1 cellular context compared by ENCODE assay signal in the genomic region with DNA sequence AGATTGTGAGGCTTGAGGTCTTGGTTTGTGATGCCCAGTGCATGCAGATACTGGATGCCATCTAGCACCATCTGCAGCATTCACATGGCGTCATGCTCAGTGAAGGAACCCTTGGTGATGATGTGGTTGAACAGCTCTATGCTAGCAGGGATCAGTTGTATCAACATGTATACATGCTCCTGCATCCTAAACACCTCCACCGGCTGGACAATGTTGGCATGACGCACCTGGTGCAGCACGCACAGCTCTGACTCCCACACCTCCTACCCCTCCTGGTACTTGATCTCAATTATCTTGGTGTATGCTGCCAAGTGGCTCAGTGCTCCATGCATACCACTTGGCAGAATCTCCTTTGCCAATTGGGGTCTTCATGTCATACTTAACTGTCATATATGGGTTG.
TF ChIP-seq lines count a peak whose summit lies in the region.

No MANE protein-coding gene starts in this region.

TF ChIP-seq in HCT116, 20 proteins besides CTCF, POLR2A, EP300 and RAD21 (continued from another document):
- TF ChIP-seq, protein P1, sequence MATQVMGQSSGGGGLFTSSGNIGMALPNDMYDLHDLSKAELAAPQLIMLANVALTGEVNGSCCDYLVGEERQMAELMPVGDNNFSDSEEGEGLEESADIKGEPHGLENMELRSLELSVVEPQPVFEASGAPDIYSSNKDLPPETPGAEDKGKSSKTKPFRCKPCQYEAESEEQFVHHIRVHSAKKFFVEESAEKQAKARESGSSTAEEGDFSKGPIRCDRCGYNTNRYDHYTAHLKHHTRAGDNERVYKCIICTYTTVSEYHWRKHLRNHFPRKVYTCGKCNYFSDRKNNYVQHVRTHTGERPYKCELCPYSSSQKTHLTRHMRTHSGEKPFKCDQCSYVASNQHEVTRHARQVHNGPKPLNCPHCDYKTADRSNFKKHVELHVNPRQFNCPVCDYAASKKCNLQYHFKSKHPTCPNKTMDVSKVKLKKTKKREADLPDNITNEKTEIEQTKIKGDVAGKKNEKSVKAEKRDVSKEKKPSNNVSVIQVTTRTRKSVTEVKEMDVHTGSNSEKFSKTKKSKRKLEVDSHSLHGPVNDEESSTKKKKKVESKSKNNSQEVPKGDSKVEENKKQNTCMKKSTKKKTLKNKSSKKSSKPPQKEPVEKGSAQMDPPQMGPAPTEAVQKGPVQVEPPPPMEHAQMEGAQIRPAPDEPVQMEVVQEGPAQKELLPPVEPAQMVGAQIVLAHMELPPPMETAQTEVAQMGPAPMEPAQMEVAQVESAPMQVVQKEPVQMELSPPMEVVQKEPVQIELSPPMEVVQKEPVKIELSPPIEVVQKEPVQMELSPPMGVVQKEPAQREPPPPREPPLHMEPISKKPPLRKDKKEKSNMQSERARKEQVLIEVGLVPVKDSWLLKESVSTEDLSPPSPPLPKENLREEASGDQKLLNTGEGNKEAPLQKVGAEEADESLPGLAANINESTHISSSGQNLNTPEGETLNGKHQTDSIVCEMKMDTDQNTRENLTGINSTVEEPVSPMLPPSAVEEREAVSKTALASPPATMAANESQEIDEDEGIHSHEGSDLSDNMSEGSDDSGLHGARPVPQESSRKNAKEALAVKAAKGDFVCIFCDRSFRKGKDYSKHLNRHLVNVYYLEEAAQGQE (IDR thresholded peaks at IDR 0.05; ENCODE audit: low read depth): no peak
- TF ChIP-seq, protein P2, sequence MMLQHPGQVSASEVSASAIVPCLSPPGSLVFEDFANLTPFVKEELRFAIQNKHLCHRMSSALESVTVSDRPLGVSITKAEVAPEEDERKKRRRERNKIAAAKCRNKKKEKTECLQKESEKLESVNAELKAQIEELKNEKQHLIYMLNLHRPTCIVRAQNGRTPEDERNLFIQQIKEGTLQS (IDR thresholded peaks at IDR 0.05): no peak
